In the genomic region with DNA sequence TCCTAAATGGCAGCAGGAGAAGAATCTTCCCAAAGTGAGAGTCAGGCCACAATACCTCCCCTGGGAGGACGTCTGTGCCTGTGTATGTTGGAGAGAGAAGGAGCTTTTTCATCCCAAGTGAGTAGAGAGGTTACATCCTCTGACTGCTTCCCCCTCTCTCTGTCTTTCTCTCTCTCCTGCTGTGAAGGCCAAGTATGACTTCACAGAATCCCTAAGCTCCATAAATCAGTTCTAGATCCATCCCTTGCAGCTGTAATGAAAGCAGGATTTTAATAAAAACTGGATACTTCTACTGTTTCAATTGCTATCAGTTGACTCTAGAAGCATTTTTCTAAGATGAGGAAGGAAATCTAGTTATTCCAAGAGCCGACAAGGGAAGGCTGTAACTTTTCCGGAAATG, we compare ENCODE assay signal across 14 cellular contexts.
DNase-seq lines count a peak whose midpoint lies in the region; TF ChIP-seq lines count a peak whose summit lies in the region.
"Had no signal": no experiment of that assay in that cellular context is flagged by ENCODE, and none has a peak within 500 bp of the region (broad histone marks: within the 10 kb centered on the region; RNA-seq: fewer than 3 reads in every experiment).

No MANE protein-coding gene starts in this region.

- H3K27ac ChIP-seq in HEK293 (ENCODE audit: extremely low read depth, low read depth, low read length) (no peak overlapping the region), caudate nucleus (ENCODE audit: low read depth, low read length) (peak overlapping the region; percentile 95), uterus (peak overlapping the region; percentile 85 to 86), OCI-LY7 (ENCODE audit: low read depth, low read length, poor library complexity, severe bottlenecking) (no peak overlapping the region)
- H3K27ac ChIP-seq in CD8-positive, alpha-beta memory T cell (ENCODE audit: low read depth, low read length) = no peak overlapping the region
- H3K27ac ChIP-seq: PC-9 had no signal

- DNase-seq in caudate nucleus (lab: John Stamatoyannopoulos, UW) (no peak), uterus (peak in 1 of 2 donors; percentile 35), GM13976 (ENCODE audit: low spot score) (no peak), OCI-LY7 (ENCODE audit: low spot score) (no peak)
- no peak for DNase-seq in CD8-positive, alpha-beta memory T cell
- DNase-seq: BE2C, GOT3, Karpas-422, NCI-H1417, NCI-H2029, NCI-H524 treated with DMSO at 0.1 percent for 48 hours, PC-9 had no signal

- H3K4me1 ChIP-seq in HEK293 (ENCODE audit: control insufficient read depth, insufficient read depth, low read length) = peaks cover 5% of the 10 kb centered on the region
- H3K4me1 ChIP-seq in uterus = peaks cover 24 to 26% of the 10 kb centered on the region in 2 donors
- H3K4me1 ChIP-seq in CD8-positive, alpha-beta memory T cell (ENCODE audit: insufficient read depth, low read length) = no peaks in the 10 kb centered on the region
- H3K4me1 ChIP-seq in OCI-LY7 (ENCODE audit: insufficient read depth, low read length, poor library complexity, severe bottlenecking) = peaks cover 41% of the 10 kb centered on the region

- H3K4me1 Mint-ChIP-seq in nephron = peaks cover 58% of the 10 kb centered on the region
- H3K4me1 Mint-ChIP-seq in CD8-positive, alpha-beta memory T cell = peaks cover 0 to 4% (median 3%) of the 10 kb centered on the region in 3 donors

- no peak overlapping the region for H3K4me3 ChIP-seq in HEK293 (ENCODE audit: low read depth, low read length)
- no peak overlapping the region for H3K4me3 ChIP-seq in uterus
- H3K4me3 ChIP-seq in CD8-positive, alpha-beta memory T cell (ENCODE audit: low read length) = no peak overlapping the region
- no peak overlapping the region for H3K4me3 ChIP-seq in OCI-LY7 (ENCODE audit: low read depth, low read length, poor library complexity, severe bottlenecking)
- H3K4me3 ChIP-seq: PC-9 had no signal

- no peaks in the 10 kb centered on the region for H3K79me2 ChIP-seq in OCI-LY7 (ENCODE audit: insufficient read depth, low read depth, low read length)

- no TSS peak for BruUV-seq in OCI-LY7 (replicated peaks; lab: Mats Ljungman, UMichigan)

- POLR2A ChIA-PET in HEK293 (lab: Yijun Ruan, JAX) = interaction anchor here (0.7 kb wide), 1 partner anchor 16 kb away, joined by 3 read pairs; no protein-coding TSS in a partner anchor
- POLR2A ChIA-PET in CD8-positive, alpha-beta memory T cell (lab: Charles Lee) = no interaction called here
- POLR2A ChIA-PET in OCI-LY7 (lab: Charles Lee) = interaction anchor here (0.8 to 2.6 kb wide), 4 partner anchors 8 to 91 kb away, joined by 3 to 16 read pairs (median 4); no protein-coding TSS in a partner anchor

- H3K9me3 ChIP-seq in HEK293 (ENCODE audit: control insufficient read depth, insufficient read depth, low read depth, low read length) (no peaks in the 10 kb centered on the region), uterus (no peaks in the 10 kb centered on the region), OCI-LY7 (ENCODE audit: low read length) (no peaks in the 10 kb centered on the region)
- no peaks in the 10 kb centered on the region for H3K9me3 ChIP-seq in CD8-positive, alpha-beta memory T cell (ENCODE audit: low read length)
- H3K9me3 ChIP-seq: BE2C had no signal

- intact Hi-C loops in uterus (cut with DNase I; ENCODE audit: low total_unique reads) = no loop called here
- intact Hi-C loops in OCI-LY7 (cut with micrococcal nuclease; ENCODE audit: unreplicated experiment) = loop anchor here (10.0 kb wide), 1 partner anchor 509 kb away; no protein-coding TSS in a partner anchor

- H2AFZ ChIP-seq in OCI-LY7 (ENCODE audit: low read length) = no peak overlapping the region
- H2AFZ ChIP-seq: PC-9 had no signal

- peaks cover 5% of the 10 kb centered on the region for H3K27me3 Mint-ChIP-seq in nephron (ENCODE audit: low read depth)
- H3K27me3 Mint-ChIP-seq in CD8-positive, alpha-beta memory T cell = peaks cover 27 to 39% of the 10 kb centered on the region in 2 donors

- H3K36me3 Mint-ChIP-seq in nephron (ENCODE audit: low read depth) = no peaks in the 10 kb centered on the region
- no peaks in the 10 kb centered on the region for H3K36me3 Mint-ChIP-seq in CD8-positive, alpha-beta memory T cell

- no peaks in the 10 kb centered on the region for H4K20me1 ChIP-seq in OCI-LY7 (ENCODE audit: insufficient read depth, low read length)

- H3K9me3 Mint-ChIP-seq in nephron = no peaks in the 10 kb centered on the region
- H3K9me3 Mint-ChIP-seq in CD8-positive, alpha-beta memory T cell = peaks cover 0 to 6% (median 2%) of the 10 kb centered on the region in 5 donors

- no peak for TF ChIP-seq POLR2A in uterus (IDR thresholded peaks at IDR 0.05)

- TF ChIP-seq CTCF in HEK293 (tag by site-specific recombination; IDR thresholded peaks at IDR 0.05) (no peak), nephron (IDR thresholded peaks at IDR 0.05; ENCODE audit: unreplicated experiment in 3 of 3) (no peak), uterus (IDR thresholded peaks at IDR 0.05) (no peak), GM13976 (IDR thresholded peaks at IDR 0.05; ENCODE audit: borderline replicate concordance, control extremely low read depth, extremely low read depth, insufficient read depth, missing control alignments) (no peak), OCI-LY7 (conservative IDR thresholded peaks at IDR 0.05; ENCODE audit: low read length) (no peak)

- H3K27ac Mint-ChIP-seq in nephron = peak overlapping the region; percentile 25 to 89 (median 76)
- H3K27ac Mint-ChIP-seq in CD8-positive, alpha-beta memory T cell = no peak overlapping the region

- in situ Hi-C loops in GM13976 (cut with MboI; ENCODE audit: low sequenced_read_pairs, unreplicated experiment) = no loop called here

- H3K36me3 ChIP-seq in HEK293 (ENCODE audit: control insufficient read depth in 2 of 2, insufficient read depth in 1 of 2, low read length in 2 of 2) = no peaks in the 10 kb centered on the region
- H3K36me3 ChIP-seq in uterus = no peaks in the 10 kb centered on the region
- no peaks in the 10 kb centered on the region for H3K36me3 ChIP-seq in CD8-positive, alpha-beta memory T cell (ENCODE audit: insufficient read depth, low read length)
- H3K36me3 ChIP-seq in OCI-LY7 (ENCODE audit: insufficient read depth, low read length) = no peaks in the 10 kb centered on the region; the same call in 1 of the 2 replicates
- H3K36me3 ChIP-seq: BE2C had no signal

- no peak overlapping the region for H3K4me2 ChIP-seq in OCI-LY7 (ENCODE audit: low read length)
- H3K4me2 ChIP-seq: PC-9 had no signal

- H3K4me3 Mint-ChIP-seq in nephron = no peak overlapping the region
- H3K4me3 Mint-ChIP-seq in CD8-positive, alpha-beta memory T cell = no peak overlapping the region

- CTCF ChIA-PET in HEK293 (lab: Yijun Ruan, JAX) = interaction anchor here (0.7 kb wide), 1 partner anchor 20 kb away, joined by 3 read pairs; no protein-coding TSS in a partner anchor
- CTCF ChIA-PET in CD8-positive, alpha-beta memory T cell (lab: Charles Lee) = no interaction called here
- CTCF ChIA-PET in OCI-LY7 (lab: Charles Lee; ENCODE audit: unreplicated experiment) = interaction anchor here (0.9 kb wide), 1 partner anchor 10 kb away, joined by 3 read pairs; no protein-coding TSS in a partner anchor

- H3K27me3 ChIP-seq in uterus = no peaks in the 10 kb centered on the region
- no peaks in the 10 kb centered on the region for H3K27me3 ChIP-seq in CD8-positive, alpha-beta memory T cell (ENCODE audit: insufficient read depth, low read length, poor library complexity, severe bottlenecking)
- H3K27me3 ChIP-seq: BE2C had no signal

- no peaks in the 10 kb centered on the region for H3K9me2 ChIP-seq in OCI-LY7 (ENCODE audit: insufficient read depth, low read length)

TF ChIP-seq in HEK293, 187 proteins besides CTCF, POLR2A, EP300 and RAD21 (continues in another document):
- TF ChIP-seq ZNF843 (tag by site-specific recombination; IDR thresholded peaks at IDR 0.05) (no peak), PRDM6 (tag by site-specific recombination; IDR thresholded peaks at IDR 0.05) (no peak), ZNF398 (tag by site-specific recombination; IDR thresholded peaks at IDR 0.05) (peak; percentile 44; the same call in 1 of the 2 replicates), ZNF2 (tag by site-specific recombination; IDR thresholded peaks at IDR 0.05) (no peak), ZNF311 (tag by site-specific recombination; IDR thresholded peaks at IDR 0.05; ENCODE audit: borderline replicate concordance) (no peak), MZF1 (tag by site-specific recombination; IDR thresholded peaks at IDR 0.05; ENCODE audit: borderline replicate concordance) (no peak), HOXC10 (CRISPR knock-in tag; IDR thresholded peaks at IDR 0.05) (no peak), ZNF302 (tag by site-specific recombination; IDR thresholded peaks at IDR 0.05; ENCODE audit: low read depth) (no peak), ZNF785 (tag by site-specific recombination; IDR thresholded peaks at IDR 0.05) (no peak), ZNF184 (tag by site-specific recombination; IDR thresholded peaks at IDR 0.05) (no peak), GLIS1 (tag by site-specific recombination; IDR thresholded peaks at IDR 0.05) (0 out of 2 replicates have a peak, but pooled peaks have one; percentile 9)

Comparison
In these comparisons a context has a peak if more than half of its experiments do, and no peak if none do; other contexts are left out.
1. H3K27ac ChIP-seq: peak in caudate nucleus (single experiment) and uterus (2 of 2); none in HEK293 (single experiment), CD8-positive, alpha-beta memory T cell (single experiment) and OCI-LY7 (single experiment).
2. H3K27ac Mint-ChIP-seq: peak in nephron (3 of 3); none in CD8-positive, alpha-beta memory T cell (0 of 8).